In genomic region chr7:44573464-44574285, GRCh38 we compare ENCODE assay signal across 8 cellular contexts. TPM values are rescaled to one million over a fixed set of nuclear protein-coding genes. Genes with fewer than 3 reads are reported as not detected.
DNase-seq lines count a peak whose midpoint lies in the region; ATAC-seq and TF ChIP-seq lines count a peak whose summit lies in the region.

DDX56 (minus strand) TSS chr7:44573908; CDS start chr7:44573895, 13 bp downstream.

- H3K27ac Mint-ChIP-seq in activated CD4-positive, alpha-beta memory T cell treated with anti-CD3 and anti-CD28 coated beads for 36 hours = peak within 1 kb of the TSS; percentile 91

- peak within 1 kb of the TSS; percentile 80 for H3K27ac ChIP-seq in duodenal mucosa (ENCODE audit: low read depth, low read length)

- intact Hi-C loops in activated CD4-positive, alpha-beta memory T cell treated with anti-CD3 and anti-CD28 coated beads for 36 hours (cut with micrococcal nuclease) = loop anchor here (1.0 kb wide), 2 partner anchors 9 to 312 kb away; partner anchors contain the start of genes PURB and TMED4
- intact Hi-C loops in lower leg skin (cut with DNase I; ENCODE audit: low total_unique reads) = no loop called here

- no peaks in the 10 kb centered on the region for H3K27me3 Mint-ChIP-seq in activated CD4-positive, alpha-beta memory T cell treated with anti-CD3 and anti-CD28 coated beads for 36 hours

- ATAC-seq in GM19438 (IDR thresholded peaks at IDR 0.05; ENCODE audit: low read depth, unreplicated experiment) (peak; percentile 91), HG03575 (IDR thresholded peaks at IDR 0.05; ENCODE audit: extremely low read depth, insufficient number of reproducible peaks, low FRiP score, unreplicated experiment) (peak; percentile 81)

- POLR2A ChIA-PET in activated CD4-positive, alpha-beta memory T cell treated with anti-CD3 and anti-CD28 coated beads for 36 hours (lab: Charles Lee) = interaction anchor here (0.6 to 2.5 kb wide), 14 partner anchors 8 to 538 kb away, joined by 3 to 23 read pairs (median 6); partner anchors contain the start of genes NUDCD3, OGDH, TBRG4 and TMED4

- no peak for TF ChIP-seq CTCF in lower leg skin (IDR thresholded peaks at IDR 0.05)

- peak in 1 of 2 donors; percentile 55 for TF ChIP-seq POLR2A in lower leg skin (IDR thresholded peaks at IDR 0.05)

- no peaks in the 10 kb centered on the region for H3K9me3 ChIP-seq in duodenal mucosa (ENCODE audit: control insufficient read depth in 1 of 2, low read length in 2 of 2)

- no peaks in the 10 kb centered on the region for H3K9me3 Mint-ChIP-seq in activated CD4-positive, alpha-beta memory T cell treated with anti-CD3 and anti-CD28 coated beads for 36 hours

- H3K4me1 ChIP-seq in duodenal mucosa (ENCODE audit: control insufficient read depth in 1 of 2, insufficient read depth in 2 of 2, low read length in 2 of 2) = peaks cover 24 to 31% of the 10 kb centered on the region in 2 donors

- peak within 1 kb of the TSS; percentile 89 to 92 for H3K9ac ChIP-seq in duodenal mucosa (ENCODE audit: low read depth in 1 of 2, low read length in 2 of 2)

- H3K4me3 ChIP-seq in duodenal mucosa (ENCODE audit: low read depth in 1 of 2, low read length in 2 of 2) = peak within 1 kb of the TSS; percentile 95 to 99
- H3K4me3 ChIP-seq in lower leg skin (ENCODE audit: low read depth, poor library complexity, severe bottlenecking) = peak within 1 kb of the TSS; percentile 93

- H3K4me1 Mint-ChIP-seq in activated CD4-positive, alpha-beta memory T cell treated with anti-CD3 and anti-CD28 coated beads for 36 hours (ENCODE audit: low read depth) = peaks cover 43% of the 10 kb centered on the region

- H3K27me3 ChIP-seq in duodenal mucosa (ENCODE audit: control insufficient read depth in 1 of 2, insufficient read depth in 2 of 2, low read length in 2 of 2) = no peaks in the 10 kb centered on the region

- peaks cover 38 to 60% of the 10 kb centered on the region in 2 donors for H3K36me3 ChIP-seq in duodenal mucosa (ENCODE audit: control insufficient read depth in 1 of 2, insufficient read depth in 2 of 2, low read length in 2 of 2)

- CTCF ChIA-PET in activated CD4-positive, alpha-beta memory T cell treated with anti-CD3 and anti-CD28 coated beads for 36 hours (lab: Charles Lee) = interaction anchor here (0.6 to 4.5 kb wide), 4 partner anchors 8 to 513 kb away, joined by 3 to 35 read pairs (median 6); partner anchors contain the start of gene H2AZ2

- WGBS in lower leg skin, 2 donors = 0% methylated on average over 47 to 52 of the region's 74 CpGs

- DNase-seq in CD1c-positive myeloid dendritic cell (ENCODE audit: extremely low spot score) (peak; percentile 98), NCI-H82 treated with DMSO at 0.1 percent for 48 hours (lab: John Stamatoyannopoulos, UW; ENCODE audit: unreplicated experiment) (peak; percentile 82), lower leg skin (ENCODE audit: low spot score in 2 of 2) (peak; percentile 94 to 98)
- peak; percentile 97 for DNase-seq in activated CD4-positive, alpha-beta memory T cell treated with anti-CD3 and anti-CD28 coated beads for 36 hours
- peak; percentile 90 to 92 for DNase-seq in stimulated activated CD4-positive, alpha-beta T cell treated with anti-CD3 and anti-CD28 coated beads, Interleukin-4, amount 100 ng/mL, for 48 hours (ENCODE audit: low read depth in 2 of 2)

- peak within 1 kb of the TSS; percentile 92 for H3K4me3 Mint-ChIP-seq in activated CD4-positive, alpha-beta memory T cell treated with anti-CD3 and anti-CD28 coated beads for 36 hours

- peaks cover 63% of the 10 kb centered on the region for H3K36me3 Mint-ChIP-seq in activated CD4-positive, alpha-beta memory T cell treated with anti-CD3 and anti-CD28 coated beads for 36 hours

RNA-seq across cellular contexts. Expression of gene DDX56, which starts in this region (rescaled TPM):
- 10 to 100 TPM; 84.0 to 87.0 TPM for total RNA-seq in activated CD4-positive, alpha-beta memory T cell treated with anti-CD3 and anti-CD28 coated beads for 36 hours
- 10 to 100 TPM; 58.9 to 71.7 (median 68.3) TPM for total RNA-seq in lower leg skin

Comparison
In these comparisons a context has a peak if more than half of its experiments do, and no peak if none do; other contexts are left out.
1. Peak in every context shown above with its lines: DNase-seq, ATAC-seq, H3K4me3 ChIP-seq and H3K27ac ChIP-seq.